In the genomic region with DNA sequence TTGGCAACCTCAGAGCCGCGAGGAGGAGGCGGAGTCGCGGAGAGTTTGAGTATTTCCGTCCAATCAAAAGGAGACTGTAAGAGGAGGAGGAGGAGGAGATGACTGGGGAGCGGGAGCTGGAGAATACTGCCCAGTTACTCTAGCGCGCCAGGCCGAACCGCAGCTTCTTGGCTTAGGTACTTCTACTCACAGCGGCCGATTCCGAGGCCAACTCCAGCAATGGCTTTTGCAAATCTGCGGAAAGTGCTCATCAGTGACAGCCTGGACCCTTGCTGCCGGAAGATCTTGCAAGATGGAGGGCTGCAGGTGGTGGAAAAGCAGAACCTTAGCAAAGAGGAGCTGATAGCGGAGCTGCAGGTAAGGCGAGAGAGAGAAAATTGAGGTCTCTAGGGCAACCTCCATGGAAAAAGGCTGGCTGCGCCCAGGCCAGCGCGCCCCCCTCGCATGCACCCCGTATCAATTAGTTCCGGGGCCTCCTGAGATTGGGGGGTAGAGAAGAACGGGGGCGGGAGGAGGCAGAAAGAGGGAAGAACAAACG, we compare ENCODE assay signal across 7 cellular contexts. TPM values are rescaled to one million over a fixed set of nuclear protein-coding genes. Genes with fewer than 3 reads are reported as not detected.
DNase-seq lines count a peak whose midpoint lies in the region; ATAC-seq and TF ChIP-seq lines count a peak whose summit lies in the region.

A gene (plus strand): TSS at position 131 of the 538 bp plus-strand sequence. CDS start 89 bp downstream, at position 220.

- H3K9me3 Mint-ChIP-seq in WTC11: no peaks in the 10 kb centered on the region

- intact Hi-C loops in lower leg skin (cut with DNase I; ENCODE audit: low total_unique reads): no loop called here

- H3K4me3 Mint-ChIP-seq in WTC11: peak within 1 kb of the TSS; percentile 98

- TF ChIP-seq CTCF in GM12864 (IDR thresholded peaks at IDR 0.05; ENCODE audit: low read depth, low read length, missing control alignments): no peak
- TF ChIP-seq CTCF in WTC11 (IDR thresholded peaks at IDR 0.05): no peak
- TF ChIP-seq CTCF in lower leg skin (IDR thresholded peaks at IDR 0.05): no peak

- 0 to 2% methylated on average over 26 to 27 of the region's 27 CpGs for WGBS in lower leg skin, 2 donors

- peak within 1 kb of the TSS; percentile 8 to 34 for H3K9ac ChIP-seq in duodenal mucosa (ENCODE audit: low read depth in 1 of 2, low read length in 2 of 2)

- no peaks in the 10 kb centered on the region for H3K36me3 ChIP-seq in duodenal mucosa (ENCODE audit: control insufficient read depth in 1 of 2, insufficient read depth in 2 of 2, low read length in 2 of 2)

- H3K4me1 ChIP-seq in duodenal mucosa (ENCODE audit: control insufficient read depth in 1 of 2, insufficient read depth in 2 of 2, low read length in 2 of 2): peaks cover 0 to 10% of the 10 kb centered on the region in 2 donors

- CTCF ChIA-PET in WTC11 (lab: Charles Lee): interaction anchor here (1.2 to 4.7 kb wide), 6 partner anchors 24 to 100 kb away, joined by 5 to 39 read pairs (median 12); a partner anchor contains a TSS

- no peaks in the 10 kb centered on the region for H3K9me3 ChIP-seq in duodenal mucosa (ENCODE audit: control insufficient read depth in 1 of 2, low read length in 2 of 2)

- TF ChIP-seq POLR2A in lower leg skin (IDR thresholded peaks at IDR 0.05): no peak

- H3K4me1 Mint-ChIP-seq in WTC11: peaks cover 44% of the 10 kb centered on the region

- H3K36me3 Mint-ChIP-seq in WTC11: peaks cover 2% of the 10 kb centered on the region; the same call in 1 of the 2 replicates

- POLR2A ChIA-PET in WTC11 (lab: Charles Lee): interaction anchor here (0.7 to 3.3 kb wide), 18 partner anchors 11 to 98 kb away, joined by 3 to 22 read pairs (median 4); a partner anchor contains a TSS

- DNase-seq in GM12864 (ENCODE audit: low read depth) (peak; percentile 45), NCI-H2107 (lab: John Stamatoyannopoulos, UW) (peak; percentile 70), WTC11 (ENCODE audit: low spot score) (peak; percentile 78), lower leg skin (ENCODE audit: low spot score in 2 of 2) (peak; percentile 53 to 93)
- DNase-seq in stimulated activated CD4-positive, alpha-beta T cell treated with anti-CD3 and anti-CD28 coated beads, Interleukin-4, amount 100 ng/mL, for 4 hours: peak; percentile 28 to 30

- H3K4me3 ChIP-seq in GM12864 (ENCODE audit: low read depth, low read length): peak within 1 kb of the TSS; percentile 65
- peak within 1 kb of the TSS; percentile 64 to 88 for H3K4me3 ChIP-seq in duodenal mucosa (ENCODE audit: low read depth in 1 of 2, low read length in 2 of 2)
- peak within 1 kb of the TSS; percentile 36 for H3K4me3 ChIP-seq in lower leg skin (ENCODE audit: low read depth, poor library complexity, severe bottlenecking)

- peak within 1 kb of the TSS; percentile 99 for H3K27ac Mint-ChIP-seq in WTC11

- ATAC-seq in HG02840 (IDR thresholded peaks at IDR 0.05; ENCODE audit: low FRiP score, unreplicated experiment) (peak; percentile 67), WTC11 (peak; percentile 73)

- H3K27ac ChIP-seq in duodenal mucosa (ENCODE audit: low read depth, low read length): no peak within 1 kb of the TSS

- H3K27me3 ChIP-seq in duodenal mucosa (ENCODE audit: control insufficient read depth in 1 of 2, insufficient read depth in 2 of 2, low read length in 2 of 2): peaks cover 4 to 5% of the 10 kb centered on the region in 2 donors

- no peaks in the 10 kb centered on the region; the same call in 1 of the 2 replicates for H3K27me3 Mint-ChIP-seq in WTC11 (ENCODE audit: low read depth)

TF ChIP-seq in WTC11, 78 proteins besides CTCF, POLR2A, EP300 and RAD21 (continues in another document):
- TF ChIP-seq NFE2L1 (CRISPR knock-in tag; IDR thresholded peaks at IDR 0.05) (0 out of 2 replicates have a peak, but pooled peaks have one; percentile 16), ZNF263 (CRISPR knock-in tag; IDR thresholded peaks at IDR 0.05; ENCODE audit: low read depth) (no peak), KAT7 (CRISPR knock-in tag; IDR thresholded peaks at IDR 0.05; ENCODE audit: borderline replicate concordance) (peak; percentile 87; the same call in 1 of the 2 replicates), ZNF416 (CRISPR knock-in tag; IDR thresholded peaks at IDR 0.05) (peak; percentile 63; the same call in 1 of the 2 replicates), NR1H2 (CRISPR knock-in tag; IDR thresholded peaks at IDR 0.05) (no peak), ZNF232 (CRISPR knock-in tag; IDR thresholded peaks at IDR 0.05) (peak; percentile 43; the same call in 1 of the 2 replicates), SMAD3 (CRISPR knock-in tag; IDR thresholded peaks at IDR 0.05; ENCODE audit: borderline replicate concordance) (0 out of 2 replicates have a peak, but pooled peaks have one; percentile 55), GABPB1 (CRISPR knock-in tag; IDR thresholded peaks at IDR 0.05) (0 out of 2 replicates have a peak, but pooled peaks have one; percentile 29)
- TF ChIP-seq, protein P1, sequence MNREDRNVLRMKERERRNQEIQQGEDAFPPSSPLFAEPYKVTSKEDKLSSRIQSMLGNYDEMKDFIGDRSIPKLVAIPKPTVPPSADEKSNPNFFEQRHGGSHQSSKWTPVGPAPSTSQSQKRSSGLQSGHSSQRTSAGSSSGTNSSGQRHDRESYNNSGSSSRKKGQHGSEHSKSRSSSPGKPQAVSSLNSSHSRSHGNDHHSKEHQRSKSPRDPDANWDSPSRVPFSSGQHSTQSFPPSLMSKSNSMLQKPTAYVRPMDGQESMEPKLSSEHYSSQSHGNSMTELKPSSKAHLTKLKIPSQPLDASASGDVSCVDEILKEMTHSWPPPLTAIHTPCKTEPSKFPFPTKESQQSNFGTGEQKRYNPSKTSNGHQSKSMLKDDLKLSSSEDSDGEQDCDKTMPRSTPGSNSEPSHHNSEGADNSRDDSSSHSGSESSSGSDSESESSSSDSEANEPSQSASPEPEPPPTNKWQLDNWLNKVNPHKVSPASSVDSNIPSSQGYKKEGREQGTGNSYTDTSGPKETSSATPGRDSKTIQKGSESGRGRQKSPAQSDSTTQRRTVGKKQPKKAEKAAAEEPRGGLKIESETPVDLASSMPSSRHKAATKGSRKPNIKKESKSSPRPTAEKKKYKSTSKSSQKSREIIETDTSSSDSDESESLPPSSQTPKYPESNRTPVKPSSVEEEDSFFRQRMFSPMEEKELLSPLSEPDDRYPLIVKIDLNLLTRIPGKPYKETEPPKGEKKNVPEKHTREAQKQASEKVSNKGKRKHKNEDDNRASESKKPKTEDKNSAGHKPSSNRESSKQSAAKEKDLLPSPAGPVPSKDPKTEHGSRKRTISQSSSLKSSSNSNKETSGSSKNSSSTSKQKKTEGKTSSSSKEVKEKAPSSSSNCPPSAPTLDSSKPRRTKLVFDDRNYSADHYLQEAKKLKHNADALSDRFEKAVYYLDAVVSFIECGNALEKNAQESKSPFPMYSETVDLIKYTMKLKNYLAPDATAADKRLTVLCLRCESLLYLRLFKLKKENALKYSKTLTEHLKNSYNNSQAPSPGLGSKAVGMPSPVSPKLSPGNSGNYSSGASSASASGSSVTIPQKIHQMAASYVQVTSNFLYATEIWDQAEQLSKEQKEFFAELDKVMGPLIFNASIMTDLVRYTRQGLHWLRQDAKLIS (CRISPR knock-in tag; IDR thresholded peaks at IDR 0.05; ENCODE audit: borderline replicate concordance): peak; percentile 62; the same call in 1 of the 2 replicates
- TF ChIP-seq, protein P2, sequence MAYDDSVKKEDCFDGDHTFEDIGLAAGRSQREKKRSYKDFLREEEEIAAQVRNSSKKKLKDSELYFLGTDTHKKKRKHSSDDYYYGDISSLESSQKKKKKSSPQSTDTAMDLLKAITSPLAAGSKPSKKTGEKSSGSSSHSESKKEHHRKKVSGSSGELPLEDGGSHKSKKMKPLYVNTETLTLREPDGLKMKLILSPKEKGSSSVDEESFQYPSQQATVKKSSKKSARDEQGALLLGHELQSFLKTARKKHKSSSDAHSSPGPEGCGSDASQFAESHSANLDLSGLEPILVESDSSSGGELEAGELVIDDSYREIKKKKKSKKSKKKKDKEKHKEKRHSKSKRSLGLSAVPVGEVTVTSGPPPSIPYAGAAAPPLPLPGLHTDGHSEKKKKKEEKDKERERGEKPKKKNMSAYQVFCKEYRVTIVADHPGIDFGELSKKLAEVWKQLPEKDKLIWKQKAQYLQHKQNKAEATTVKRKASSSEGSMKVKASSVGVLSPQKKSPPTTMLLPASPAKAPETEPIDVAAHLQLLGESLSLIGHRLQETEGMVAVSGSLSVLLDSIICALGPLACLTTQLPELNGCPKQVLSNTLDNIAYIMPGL (CRISPR knock-in tag; IDR thresholded peaks at IDR 0.05): 0 out of 2 replicates have a peak, but pooled peaks have one; percentile 67
- TF ChIP-seq, protein P3, sequence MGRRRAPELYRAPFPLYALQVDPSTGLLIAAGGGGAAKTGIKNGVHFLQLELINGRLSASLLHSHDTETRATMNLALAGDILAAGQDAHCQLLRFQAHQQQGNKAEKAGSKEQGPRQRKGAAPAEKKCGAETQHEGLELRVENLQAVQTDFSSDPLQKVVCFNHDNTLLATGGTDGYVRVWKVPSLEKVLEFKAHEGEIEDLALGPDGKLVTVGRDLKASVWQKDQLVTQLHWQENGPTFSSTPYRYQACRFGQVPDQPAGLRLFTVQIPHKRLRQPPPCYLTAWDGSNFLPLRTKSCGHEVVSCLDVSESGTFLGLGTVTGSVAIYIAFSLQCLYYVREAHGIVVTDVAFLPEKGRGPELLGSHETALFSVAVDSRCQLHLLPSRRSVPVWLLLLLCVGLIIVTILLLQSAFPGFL (CRISPR knock-in tag; IDR thresholded peaks at IDR 0.05; ENCODE audit: borderline replicate concordance): 0 out of 2 replicates have a peak, but pooled peaks have one; percentile 59
- TF ChIP-seq, protein P4, sequence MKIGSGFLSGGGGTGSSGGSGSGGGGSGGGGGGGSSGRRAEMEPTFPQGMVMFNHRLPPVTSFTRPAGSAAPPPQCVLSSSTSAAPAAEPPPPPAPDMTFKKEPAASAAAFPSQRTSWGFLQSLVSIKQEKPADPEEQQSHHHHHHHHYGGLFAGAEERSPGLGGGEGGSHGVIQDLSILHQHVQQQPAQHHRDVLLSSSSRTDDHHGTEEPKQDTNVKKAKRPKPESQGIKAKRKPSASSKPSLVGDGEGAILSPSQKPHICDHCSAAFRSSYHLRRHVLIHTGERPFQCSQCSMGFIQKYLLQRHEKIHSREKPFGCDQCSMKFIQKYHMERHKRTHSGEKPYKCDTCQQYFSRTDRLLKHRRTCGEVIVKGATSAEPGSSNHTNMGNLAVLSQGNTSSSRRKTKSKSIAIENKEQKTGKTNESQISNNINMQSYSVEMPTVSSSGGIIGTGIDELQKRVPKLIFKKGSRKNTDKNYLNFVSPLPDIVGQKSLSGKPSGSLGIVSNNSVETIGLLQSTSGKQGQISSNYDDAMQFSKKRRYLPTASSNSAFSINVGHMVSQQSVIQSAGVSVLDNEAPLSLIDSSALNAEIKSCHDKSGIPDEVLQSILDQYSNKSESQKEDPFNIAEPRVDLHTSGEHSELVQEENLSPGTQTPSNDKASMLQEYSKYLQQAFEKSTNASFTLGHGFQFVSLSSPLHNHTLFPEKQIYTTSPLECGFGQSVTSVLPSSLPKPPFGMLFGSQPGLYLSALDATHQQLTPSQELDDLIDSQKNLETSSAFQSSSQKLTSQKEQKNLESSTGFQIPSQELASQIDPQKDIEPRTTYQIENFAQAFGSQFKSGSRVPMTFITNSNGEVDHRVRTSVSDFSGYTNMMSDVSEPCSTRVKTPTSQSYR (CRISPR knock-in tag; IDR thresholded peaks at IDR 0.05): no peak

RNA-seq across cellular contexts. Expression of the gene that starts here (rescaled TPM):
- total RNA-seq in WTC11 (2021) (592 to 630 TPM (median 618 TPM) in 3 replicates), lower leg skin (10 to 100 TPM; 55.1 to 94.2 (median 73.5) TPM)
